ENCODE assay signal across 2 cellular contexts in genomic region chr9:77092536-77092935, GRCh38.
A peak's percentile ranks its signal among the peaks of the same experiment; 100 is the strongest.
TF ChIP-seq lines count a peak whose summit lies in the region.

No MANE protein-coding gene starts in this region.

TF ChIP-seq in IMR-90, 13 proteins besides CTCF, POLR2A, EP300 and RAD21:
- TF ChIP-seq MAFK (IDR thresholded peaks at IDR 0.05; ENCODE audit: low read depth, low read length) (peak; percentile 83), NFE2L2 (IDR thresholded peaks at IDR 0.05; ENCODE audit: low read depth, low read length) (peak; percentile 87), FOS (IDR thresholded peaks at IDR 0.05; ENCODE audit: low read depth, low read length) (no peak)

TF ChIP-seq in H1, 55 proteins besides CTCF, POLR2A, EP300 and RAD21:
- TF ChIP-seq BACH1 (IDR thresholded peaks at IDR 0.05; ENCODE audit: low read length): peak; percentile 98
- TF ChIP-seq SAP30 (IDR thresholded peaks at IDR 0.05; ENCODE audit: insufficient read depth, insufficient replicate concordance, low read length): no peak
- peak; percentile 95 for TF ChIP-seq MAFK (IDR thresholded peaks at IDR 0.05; ENCODE audit: low read depth, low read length)
- TF ChIP-seq, protein P1, sequence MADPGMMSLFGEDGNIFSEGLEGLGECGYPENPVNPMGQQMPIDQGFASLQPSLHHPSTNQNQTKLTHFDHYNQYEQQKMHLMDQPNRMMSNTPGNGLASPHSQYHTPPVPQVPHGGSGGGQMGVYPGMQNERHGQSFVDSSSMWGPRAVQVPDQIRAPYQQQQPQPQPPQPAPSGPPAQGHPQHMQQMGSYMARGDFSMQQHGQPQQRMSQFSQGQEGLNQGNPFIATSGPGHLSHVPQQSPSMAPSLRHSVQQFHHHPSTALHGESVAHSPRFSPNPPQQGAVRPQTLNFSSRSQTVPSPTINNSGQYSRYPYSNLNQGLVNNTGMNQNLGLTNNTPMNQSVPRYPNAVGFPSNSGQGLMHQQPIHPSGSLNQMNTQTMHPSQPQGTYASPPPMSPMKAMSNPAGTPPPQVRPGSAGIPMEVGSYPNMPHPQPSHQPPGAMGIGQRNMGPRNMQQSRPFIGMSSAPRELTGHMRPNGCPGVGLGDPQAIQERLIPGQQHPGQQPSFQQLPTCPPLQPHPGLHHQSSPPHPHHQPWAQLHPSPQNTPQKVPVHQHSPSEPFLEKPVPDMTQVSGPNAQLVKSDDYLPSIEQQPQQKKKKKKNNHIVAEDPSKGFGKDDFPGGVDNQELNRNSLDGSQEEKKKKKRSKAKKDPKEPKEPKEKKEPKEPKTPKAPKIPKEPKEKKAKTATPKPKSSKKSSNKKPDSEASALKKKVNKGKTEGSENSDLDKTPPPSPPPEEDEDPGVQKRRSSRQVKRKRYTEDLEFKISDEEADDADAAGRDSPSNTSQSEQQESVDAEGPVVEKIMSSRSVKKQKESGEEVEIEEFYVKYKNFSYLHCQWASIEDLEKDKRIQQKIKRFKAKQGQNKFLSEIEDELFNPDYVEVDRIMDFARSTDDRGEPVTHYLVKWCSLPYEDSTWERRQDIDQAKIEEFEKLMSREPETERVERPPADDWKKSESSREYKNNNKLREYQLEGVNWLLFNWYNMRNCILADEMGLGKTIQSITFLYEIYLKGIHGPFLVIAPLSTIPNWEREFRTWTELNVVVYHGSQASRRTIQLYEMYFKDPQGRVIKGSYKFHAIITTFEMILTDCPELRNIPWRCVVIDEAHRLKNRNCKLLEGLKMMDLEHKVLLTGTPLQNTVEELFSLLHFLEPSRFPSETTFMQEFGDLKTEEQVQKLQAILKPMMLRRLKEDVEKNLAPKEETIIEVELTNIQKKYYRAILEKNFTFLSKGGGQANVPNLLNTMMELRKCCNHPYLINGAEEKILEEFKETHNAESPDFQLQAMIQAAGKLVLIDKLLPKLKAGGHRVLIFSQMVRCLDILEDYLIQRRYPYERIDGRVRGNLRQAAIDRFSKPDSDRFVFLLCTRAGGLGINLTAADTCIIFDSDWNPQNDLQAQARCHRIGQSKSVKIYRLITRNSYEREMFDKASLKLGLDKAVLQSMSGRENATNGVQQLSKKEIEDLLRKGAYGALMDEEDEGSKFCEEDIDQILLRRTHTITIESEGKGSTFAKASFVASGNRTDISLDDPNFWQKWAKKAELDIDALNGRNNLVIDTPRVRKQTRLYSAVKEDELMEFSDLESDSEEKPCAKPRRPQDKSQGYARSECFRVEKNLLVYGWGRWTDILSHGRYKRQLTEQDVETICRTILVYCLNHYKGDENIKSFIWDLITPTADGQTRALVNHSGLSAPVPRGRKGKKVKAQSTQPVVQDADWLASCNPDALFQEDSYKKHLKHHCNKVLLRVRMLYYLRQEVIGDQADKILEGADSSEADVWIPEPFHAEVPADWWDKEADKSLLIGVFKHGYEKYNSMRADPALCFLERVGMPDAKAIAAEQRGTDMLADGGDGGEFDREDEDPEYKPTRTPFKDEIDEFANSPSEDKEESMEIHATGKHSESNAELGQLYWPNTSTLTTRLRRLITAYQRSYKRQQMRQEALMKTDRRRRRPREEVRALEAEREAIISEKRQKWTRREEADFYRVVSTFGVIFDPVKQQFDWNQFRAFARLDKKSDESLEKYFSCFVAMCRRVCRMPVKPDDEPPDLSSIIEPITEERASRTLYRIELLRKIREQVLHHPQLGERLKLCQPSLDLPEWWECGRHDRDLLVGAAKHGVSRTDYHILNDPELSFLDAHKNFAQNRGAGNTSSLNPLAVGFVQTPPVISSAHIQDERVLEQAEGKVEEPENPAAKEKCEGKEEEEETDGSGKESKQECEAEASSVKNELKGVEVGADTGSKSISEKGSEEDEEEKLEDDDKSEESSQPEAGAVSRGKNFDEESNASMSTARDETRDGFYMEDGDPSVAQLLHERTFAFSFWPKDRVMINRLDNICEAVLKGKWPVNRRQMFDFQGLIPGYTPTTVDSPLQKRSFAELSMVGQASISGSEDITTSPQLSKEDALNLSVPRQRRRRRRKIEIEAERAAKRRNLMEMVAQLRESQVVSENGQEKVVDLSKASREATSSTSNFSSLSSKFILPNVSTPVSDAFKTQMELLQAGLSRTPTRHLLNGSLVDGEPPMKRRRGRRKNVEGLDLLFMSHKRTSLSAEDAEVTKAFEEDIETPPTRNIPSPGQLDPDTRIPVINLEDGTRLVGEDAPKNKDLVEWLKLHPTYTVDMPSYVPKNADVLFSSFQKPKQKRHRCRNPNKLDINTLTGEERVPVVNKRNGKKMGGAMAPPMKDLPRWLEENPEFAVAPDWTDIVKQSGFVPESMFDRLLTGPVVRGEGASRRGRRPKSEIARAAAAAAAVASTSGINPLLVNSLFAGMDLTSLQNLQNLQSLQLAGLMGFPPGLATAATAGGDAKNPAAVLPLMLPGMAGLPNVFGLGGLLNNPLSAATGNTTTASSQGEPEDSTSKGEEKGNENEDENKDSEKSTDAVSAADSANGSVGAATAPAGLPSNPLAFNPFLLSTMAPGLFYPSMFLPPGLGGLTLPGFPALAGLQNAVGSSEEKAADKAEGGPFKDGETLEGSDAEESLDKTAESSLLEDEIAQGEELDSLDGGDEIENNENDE (IDR thresholded peaks at IDR 0.05; ENCODE audit: insufficient replicate concordance, low read length): peak; percentile 34
- TF ChIP-seq ASH2L (IDR thresholded peaks at IDR 0.05; ENCODE audit: low read length): no peak
- TF ChIP-seq GTF2F1 (IDR thresholded peaks at IDR 0.05; ENCODE audit: borderline replicate concordance, low read depth, low read length): no peak
